Comparison of ENCODE assay signal across 8 cellular contexts in the genomic region with DNA sequence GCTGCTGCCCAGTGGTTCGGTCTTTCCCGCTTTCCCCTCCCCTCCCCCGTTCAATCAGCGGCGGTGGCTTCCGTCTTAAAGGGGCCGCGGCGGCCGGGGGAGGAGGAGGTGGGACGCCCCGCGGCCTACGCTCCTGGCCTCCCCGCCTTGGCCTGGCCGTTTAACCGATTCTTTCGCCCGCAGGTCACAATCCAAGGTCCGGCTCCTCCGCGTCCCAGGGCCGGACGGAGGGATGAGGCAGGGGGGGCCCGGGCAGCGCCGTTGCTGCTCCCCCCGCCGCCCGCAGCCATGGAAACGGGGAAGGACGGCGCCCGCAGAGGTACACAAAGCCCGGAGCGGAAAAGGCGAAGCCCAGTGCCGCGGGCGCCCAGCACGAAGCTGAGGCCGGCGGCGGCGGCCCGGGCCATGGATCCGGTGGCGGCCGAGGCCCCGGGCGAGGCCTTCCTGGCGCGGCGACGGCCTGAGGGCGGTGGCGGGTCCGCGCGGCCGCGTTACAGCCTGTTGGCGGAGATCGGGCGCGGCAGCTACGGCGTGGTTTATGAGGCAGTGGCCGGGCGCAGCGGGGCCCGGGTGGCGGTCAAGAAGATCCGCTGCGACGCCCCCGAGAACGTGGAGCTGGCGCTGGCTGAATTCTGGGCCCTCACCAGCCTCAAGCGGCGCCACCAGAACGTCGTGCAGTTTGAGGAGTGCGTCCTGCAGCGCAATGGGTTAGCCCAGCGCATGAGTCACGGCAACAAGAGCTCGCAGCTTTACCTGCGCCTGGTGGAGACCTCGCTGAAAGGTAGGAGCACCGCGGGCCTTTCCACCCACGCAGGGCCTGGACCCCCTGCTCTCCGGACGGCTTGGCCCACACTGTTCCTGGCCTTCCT. TPM values are rescaled to one million over a fixed set of nuclear protein-coding genes. Genes with fewer than 3 reads are reported as not detected.
DNase-seq lines count a peak whose midpoint lies in the region; ATAC-seq and TF ChIP-seq lines count a peak whose summit lies in the region.

No MANE protein-coding gene starts in this region.

- no peak for TF ChIP-seq CTCF in BJ (IDR thresholded peaks at IDR 0.05; ENCODE audit: insufficient read depth, low read depth, low read length)
- TF ChIP-seq CTCF in lung (IDR thresholded peaks at IDR 0.05; ENCODE audit: control extremely low read depth, extremely low read depth), result peak; percentile 2

- 0 to 1% methylated on average over 81 to 95 of the region's 95 CpGs for WGBS in lung, 2 donors

- H3K27ac Mint-ChIP-seq in activated CD4-positive, alpha-beta memory T cell treated with anti-CD3 and anti-CD28 coated beads for 36 hours, result peak overlapping the region; percentile 99

- POLR2A ChIA-PET in BJ (lab: Charles Lee), result interaction anchor here (0.6 kb wide), 2 partner anchors 79 to 745 kb away, joined by 3 read pairs; no protein-coding TSS in a partner anchor
- POLR2A ChIA-PET in activated CD4-positive, alpha-beta memory T cell treated with anti-CD3 and anti-CD28 coated beads for 36 hours (lab: Charles Lee), result interaction anchor here (0.7 to 2.2 kb wide), 8 partner anchors 8 to 368 kb away, joined by 3 to 7 read pairs (median 4); a partner anchor contains a TSS

- peak; percentile 43 for ATAC-seq in HG03378 (IDR thresholded peaks at IDR 0.05; ENCODE audit: unreplicated experiment)
- peak; percentile 81 for ATAC-seq in lung (ENCODE audit: insufficient read depth, low FRiP score)

- no peaks in the 10 kb centered on the region for H3K9me3 Mint-ChIP-seq in activated CD4-positive, alpha-beta memory T cell treated with anti-CD3 and anti-CD28 coated beads for 36 hours

- H3K36me3 ChIP-seq in BJ (ENCODE audit: control insufficient read depth, insufficient read depth, low read length), result peaks cover 2% of the 10 kb centered on the region
- H3K36me3 ChIP-seq in duodenal mucosa (ENCODE audit: control insufficient read depth in 1 of 2, insufficient read depth in 2 of 2, low read length in 2 of 2), result peaks cover 0 to 8% of the 10 kb centered on the region in 2 donors
- peaks cover 0 to 5% of the 10 kb centered on the region in 2 donors for H3K36me3 ChIP-seq in lung (ENCODE audit: control insufficient read depth in 2 of 2, insufficient read depth in 2 of 2, low read length in 2 of 2)

- H3K4me1 Mint-ChIP-seq in activated CD4-positive, alpha-beta memory T cell treated with anti-CD3 and anti-CD28 coated beads for 36 hours (ENCODE audit: low read depth), result peaks cover 47% of the 10 kb centered on the region

- H3K4me3 Mint-ChIP-seq in activated CD4-positive, alpha-beta memory T cell treated with anti-CD3 and anti-CD28 coated beads for 36 hours, result peak overlapping the region; percentile 93

- no peaks in the 10 kb centered on the region for H3K27me3 Mint-ChIP-seq in activated CD4-positive, alpha-beta memory T cell treated with anti-CD3 and anti-CD28 coated beads for 36 hours

- CTCF ChIA-PET in BJ (lab: Yijun Ruan, JAX), result interaction anchor here (0.9 to 1.9 kb wide), 6 partner anchors 12 to 338 kb away, joined by 3 to 5 read pairs (median 3); no protein-coding TSS in a partner anchor
- CTCF ChIA-PET in activated CD4-positive, alpha-beta memory T cell treated with anti-CD3 and anti-CD28 coated beads for 36 hours (lab: Charles Lee), result interaction anchor here (0.9 to 2.7 kb wide), 8 partner anchors 10 to 137 kb away, joined by 3 to 19 read pairs (median 6); no protein-coding TSS in a partner anchor

- peak overlapping the region; percentile 92 to 94 for H3K9ac ChIP-seq in duodenal mucosa (ENCODE audit: low read depth in 1 of 2, low read length in 2 of 2)

- H3K27ac ChIP-seq in duodenal mucosa (ENCODE audit: low read depth, low read length) (peak overlapping the region; percentile 99), lung (ENCODE audit: low read depth in 1 of 2, low read length in 1 of 2) (peak overlapping the region; percentile 99 to 100)

- H3K4me3 ChIP-seq in BJ (ENCODE audit: low read depth, low read length) (peak overlapping the region; percentile 79), duodenal mucosa (ENCODE audit: low read depth in 1 of 2, low read length in 2 of 2) (peak overlapping the region; percentile 96 to 97), lung (peak overlapping the region; percentile 88)

- H3K9me3 ChIP-seq in duodenal mucosa (ENCODE audit: control insufficient read depth in 1 of 2, low read length in 2 of 2) (no peaks in the 10 kb centered on the region), lung (ENCODE audit: control insufficient read depth in 2 of 2, insufficient read depth in 1 of 2, low read length in 1 of 2) (no peaks in the 10 kb centered on the region)

- intact Hi-C loops in activated CD4-positive, alpha-beta memory T cell treated with anti-CD3 and anti-CD28 coated beads for 36 hours (cut with micrococcal nuclease), result loop anchor here (1.0 to 5.0 kb wide), 3 partner anchors 16 to 368 kb away; a partner anchor contains a TSS

- peaks cover 25% of the 10 kb centered on the region for H3K36me3 Mint-ChIP-seq in activated CD4-positive, alpha-beta memory T cell treated with anti-CD3 and anti-CD28 coated beads for 36 hours

- TF ChIP-seq POLR2A in GM19193 (IDR thresholded peaks at IDR 0.05; ENCODE audit: extremely low read depth, insufficient read depth, insufficient read length), result peak; percentile 70

- H3K4me1 ChIP-seq in duodenal mucosa (ENCODE audit: control insufficient read depth in 1 of 2, insufficient read depth in 2 of 2, low read length in 2 of 2) (peaks cover 22 to 32% of the 10 kb centered on the region in 2 donors), lung (ENCODE audit: control insufficient read depth in 2 of 2, insufficient read depth in 2 of 2, low read length in 2 of 2) (peaks cover 4 to 33% of the 10 kb centered on the region in 2 donors)

- H3K27me3 ChIP-seq in BJ (ENCODE audit: control insufficient read depth, insufficient read depth, low read length) (no peaks in the 10 kb centered on the region), duodenal mucosa (ENCODE audit: control insufficient read depth in 1 of 2, insufficient read depth in 2 of 2, low read length in 2 of 2) (no peaks in the 10 kb centered on the region), lung (ENCODE audit: control insufficient read depth, insufficient read depth) (no peaks in the 10 kb centered on the region)

- DNase-seq in BJ (ENCODE audit: low read depth) (no peak), NCI-H524 treated with DMSO at 0.1 percent for 48 hours (lab: John Stamatoyannopoulos, UW) (peak; percentile 22), lung (ENCODE audit: low spot score) (peak; percentile 89)
- DNase-seq in activated CD4-positive, alpha-beta memory T cell treated with anti-CD3 and anti-CD28 coated beads for 36 hours, result peak; percentile 89
- peak; percentile 71 to 76 (median 75) for DNase-seq in stimulated activated CD4-positive, alpha-beta T cell treated with anti-CD3 and anti-CD28 coated beads, TNF-alpha, amount 100 ng/mL, for 24 hours (ENCODE audit: low read depth in 3 of 3)

RNA-seq across cellular contexts. Expression of a gene that starts 1.2 kb away (rescaled TPM):
- 6.0 and 8.2 TPM in 2 replicates for polyA plus RNA-seq in BJ (2011; rRNA removed)
- 11.3 and 11.4 TPM in 2 replicates for polyA minus RNA-seq in BJ (2011; rRNA and poly(A)+ RNA removed)
- total RNA-seq in activated CD4-positive, alpha-beta memory T cell treated with anti-CD3 and anti-CD28 coated beads for 36 hours, result 10 to 100 TPM; 18.0 to 18.1 TPM
- total RNA-seq in lung, result 10 to 100 TPM; 18.2 to 24.2 TPM
- 1 to 10 TPM; 5.8 to 6.8 TPM for polyA plus RNA-seq in lung
